In genomic region chr18:35949903-35950627, GRCh38 we compare ENCODE assay signal across 8 cellular contexts.
A peak's percentile ranks its signal among the peaks of the same experiment; 100 is the strongest.
DNase-seq lines count a peak whose midpoint lies in the region; ATAC-seq and TF ChIP-seq lines count a peak whose summit lies in the region.

No MANE protein-coding gene starts in this region.

- no peaks in the 10 kb centered on the region for H4K20me1 ChIP-seq in OCI-LY7 (ENCODE audit: insufficient read depth, low read length)

- POLR2A ChIA-PET in OCI-LY7 (lab: Charles Lee): no interaction called here

- H3K27me3 ChIP-seq in subcutaneous abdominal adipose tissue (ENCODE audit: control insufficient read depth in 5 of 5, insufficient read depth in 4 of 5, low read length in 5 of 5): no peaks in the 10 kb centered on the region

- peak overlapping the region in 4 of 5 donors; percentile 36 to 75 (median 48) for H3K9ac ChIP-seq in subcutaneous abdominal adipose tissue (ENCODE audit: low read length in 5 of 5)

- peak; percentile 59 to 78 for ATAC-seq in natural killer cell treated with Interleukin-12 subunit alpha and Interleukin-12 subunit beta and Interleukin-15 and Interleukin-18, amount 100 ng/mL, for 72 hours

- H3K27ac ChIP-seq in OCI-LY7 (ENCODE audit: low read depth, low read length, poor library complexity, severe bottlenecking): no peak overlapping the region
- no peak overlapping the region for H3K27ac ChIP-seq in subcutaneous abdominal adipose tissue (ENCODE audit: low read depth, low read length)

- H3K9me3 ChIP-seq in OCI-LY7 (ENCODE audit: low read length): no peaks in the 10 kb centered on the region
- no peaks in the 10 kb centered on the region for H3K9me3 ChIP-seq in subcutaneous abdominal adipose tissue (ENCODE audit: control insufficient read depth in 5 of 5, low read length in 5 of 5)

- H3K79me2 ChIP-seq in OCI-LY7 (ENCODE audit: insufficient read depth, low read depth, low read length): no peaks in the 10 kb centered on the region

- H3K4me1 ChIP-seq in OCI-LY7 (ENCODE audit: insufficient read depth, low read length, poor library complexity, severe bottlenecking) (no peaks in the 10 kb centered on the region), subcutaneous abdominal adipose tissue (ENCODE audit: control insufficient read depth in 5 of 5, insufficient read depth in 5 of 5, low read length in 5 of 5) (peaks cover 0 to 8% (median 7%) of the 10 kb centered on the region in 5 donors)

- H3K4me3 ChIP-seq in OCI-LY7 (ENCODE audit: low read depth, low read length, poor library complexity, severe bottlenecking) (no peak overlapping the region), fibroblast of villous mesenchyme (ENCODE audit: low read depth, low read length) (peak overlapping the region; percentile 63), subcutaneous abdominal adipose tissue (ENCODE audit: low read depth in 1 of 5, low read length in 5 of 5) (peak overlapping the region; percentile 73 to 79 (median 76))

- BruUV-seq in OCI-LY7 (replicated peaks; lab: Mats Ljungman, UMichigan): no TSS peak

- H3K36me3 Mint-ChIP-seq in activated T-helper 2 cell treated with anti-CD3 and anti-CD28 coated beads, Interferon-gamma antibody, Interleukin-2, Interleukin-4, amounts not matched to agents 10 μg/mL and 5 μg/mL and 100 μg/mL, durations not matched to agents 14 hours and 24 hours and 36 hours (ENCODE audit: low read depth): no peaks in the 10 kb centered on the region
- H3K36me3 Mint-ChIP-seq in natural killer cell treated with Interleukin-12 subunit alpha and Interleukin-12 subunit beta and Interleukin-15 and Interleukin-18, amount 100 ng/mL, for 72 hours: no peaks in the 10 kb centered on the region

- peak overlapping the region; percentile 76 for H3K4me3 Mint-ChIP-seq in activated T-helper 2 cell treated with anti-CD3 and anti-CD28 coated beads, Interferon-gamma antibody, Interleukin-2, Interleukin-4, amounts not matched to agents 10 μg/mL and 5 μg/mL and 100 μg/mL, durations not matched to agents 14 hours and 24 hours and 36 hours (ENCODE audit: low read depth)
- H3K4me3 Mint-ChIP-seq in natural killer cell treated with Interleukin-12 subunit alpha and Interleukin-12 subunit beta and Interleukin-15 and Interleukin-18, amount 100 ng/mL, for 72 hours: peak overlapping the region; percentile 86

- peaks cover 14% of the 10 kb centered on the region for H3K27me3 Mint-ChIP-seq in activated T-helper 2 cell treated with anti-CD3 and anti-CD28 coated beads, Interferon-gamma antibody, Interleukin-2, Interleukin-4, amounts not matched to agents 10 μg/mL and 5 μg/mL and 100 μg/mL, durations not matched to agents 14 hours and 24 hours and 36 hours (ENCODE audit: low read depth)
- H3K27me3 Mint-ChIP-seq in natural killer cell treated with Interleukin-12 subunit alpha and Interleukin-12 subunit beta and Interleukin-15 and Interleukin-18, amount 100 ng/mL, for 72 hours: peaks cover 17 to 24% of the 10 kb centered on the region in 2 donors

- no peak overlapping the region for H3K27ac Mint-ChIP-seq in activated T-helper 2 cell treated with anti-CD3 and anti-CD28 coated beads, Interferon-gamma antibody, Interleukin-2, Interleukin-4, amounts not matched to agents 10 μg/mL and 5 μg/mL and 100 μg/mL, durations not matched to agents 14 hours and 24 hours and 36 hours
- no peak overlapping the region for H3K27ac Mint-ChIP-seq in natural killer cell treated with Interleukin-12 subunit alpha and Interleukin-12 subunit beta and Interleukin-15 and Interleukin-18, amount 100 ng/mL, for 72 hours

- H2AFZ ChIP-seq in OCI-LY7 (ENCODE audit: low read length): no peak overlapping the region

- H3K36me3 ChIP-seq in OCI-LY7 (ENCODE audit: insufficient read depth, low read length): no peaks in the 10 kb centered on the region
- no peaks in the 10 kb centered on the region for H3K36me3 ChIP-seq in subcutaneous abdominal adipose tissue (ENCODE audit: control insufficient read depth in 5 of 5, insufficient read depth in 5 of 5, low read length in 5 of 5)

- H3K9me3 Mint-ChIP-seq in activated T-helper 2 cell treated with anti-CD3 and anti-CD28 coated beads, Interferon-gamma antibody, Interleukin-2, Interleukin-4, amounts not matched to agents 10 μg/mL and 5 μg/mL and 100 μg/mL, durations not matched to agents 14 hours and 24 hours and 36 hours: no peaks in the 10 kb centered on the region
- H3K9me3 Mint-ChIP-seq in natural killer cell treated with Interleukin-12 subunit alpha and Interleukin-12 subunit beta and Interleukin-15 and Interleukin-18, amount 100 ng/mL, for 72 hours: no peaks in the 10 kb centered on the region

- no peak overlapping the region for H3K4me2 ChIP-seq in OCI-LY7 (ENCODE audit: low read length)

- intact Hi-C loops in OCI-LY7 (cut with micrococcal nuclease; ENCODE audit: unreplicated experiment): loop anchor here (2.0 kb wide), 1 partner anchor 193 kb away; no protein-coding TSS in a partner anchor
- intact Hi-C loops in activated T-helper 2 cell treated with anti-CD3 and anti-CD28 coated beads, Interferon-gamma antibody, Interleukin-2, Interleukin-4, amounts not matched to agents 10 μg/mL and 5 μg/mL and 100 μg/mL, durations not matched to agents 14 hours and 24 hours and 36 hours (cut with micrococcal nuclease): loop anchor here (1.0 to 10.0 kb wide), 2 partner anchors 194 to 565 kb away; no protein-coding TSS in a partner anchor

- CTCF ChIA-PET in OCI-LY7 (lab: Charles Lee; ENCODE audit: unreplicated experiment): no interaction called here

- peaks cover 3% of the 10 kb centered on the region for H3K4me1 Mint-ChIP-seq in activated T-helper 2 cell treated with anti-CD3 and anti-CD28 coated beads, Interferon-gamma antibody, Interleukin-2, Interleukin-4, amounts not matched to agents 10 μg/mL and 5 μg/mL and 100 μg/mL, durations not matched to agents 14 hours and 24 hours and 36 hours (ENCODE audit: low read depth)
- H3K4me1 Mint-ChIP-seq in natural killer cell treated with Interleukin-12 subunit alpha and Interleukin-12 subunit beta and Interleukin-15 and Interleukin-18, amount 100 ng/mL, for 72 hours (ENCODE audit: low read depth in 2 of 2): peaks cover 3% of the 10 kb centered on the region in 2 donors

- H3K9me2 ChIP-seq in OCI-LY7 (ENCODE audit: insufficient read depth, low read length): no peaks in the 10 kb centered on the region

- peak; percentile 70 to 79 for DNase-seq in NCI-H2081 (lab: John Stamatoyannopoulos, UW)
- DNase-seq in NCI-H2081 treated with DMSO at 0.1 percent for 48 hours (lab: John Stamatoyannopoulos, UW): no peak
- peak in 45 of 76 experiments; percentile 3 to 59 (median 24) for DNase-seq in HUDEP-2 (lab: John Stamatoyannopoulos, UW; ENCODE audit: unreplicated experiment in 76 of 76)
- DNase-seq in OCI-LY7 (ENCODE audit: low spot score): peak; percentile 30
- peak; percentile 33 for DNase-seq in activated T-helper 2 cell treated with anti-CD3 and anti-CD28 coated beads, Interferon-gamma antibody, Interleukin-2, Interleukin-4, amounts not matched to agents 10 μg/mL and 5 μg/mL and 100 μg/mL, durations not matched to agents 14 hours and 24 hours and 36 hours (ENCODE audit: low spot score)
- peak; percentile 71 for DNase-seq in fibroblast of villous mesenchyme (ENCODE audit: low read depth)
- peak; percentile 74 for DNase-seq in natural killer cell treated with Interleukin-12 subunit alpha and Interleukin-12 subunit beta and Interleukin-15 and Interleukin-18, amount 100 ng/mL, for 72 hours (ENCODE audit: low spot score)

- TF ChIP-seq CTCF in OCI-LY7 (conservative IDR thresholded peaks at IDR 0.05; ENCODE audit: low read length): peak; percentile 73
- TF ChIP-seq CTCF in fibroblast of villous mesenchyme (IDR thresholded peaks at IDR 0.05; ENCODE audit: insufficient read depth, low read depth, low read length): peak; percentile 97
